In the genomic region with DNA sequence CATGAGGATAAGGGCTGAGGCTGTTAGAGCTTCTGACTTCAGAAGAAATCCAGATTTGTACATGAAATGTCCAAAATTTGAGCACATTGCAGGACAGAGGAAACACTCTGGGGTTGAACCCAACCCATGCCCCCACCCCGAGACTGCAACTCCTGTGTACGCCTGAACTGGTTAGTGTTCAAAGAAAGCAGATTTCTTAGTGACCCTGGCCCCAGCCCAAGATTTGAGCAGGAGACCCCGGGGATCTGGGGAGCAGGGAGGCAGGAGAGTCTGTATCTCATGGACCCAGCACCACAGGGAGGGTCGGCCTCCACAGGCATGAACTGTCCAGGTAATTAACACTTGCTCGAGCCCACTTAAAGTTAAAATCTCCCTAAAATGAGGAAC, we compare ENCODE assay signal across 13 cellular contexts.
A peak's percentile ranks its signal among the peaks of the same experiment; 100 is the strongest.
DNase-seq lines count a peak whose midpoint lies in the region; ATAC-seq and TF ChIP-seq lines count a peak whose summit lies in the region.
"Had no signal": no experiment of that assay in that cellular context is flagged by ENCODE, and none has a peak within 500 bp of the region (broad histone marks: within the 10 kb centered on the region; RNA-seq: fewer than 3 reads in every experiment).

No MANE protein-coding gene starts in this region.

- ATAC-seq in natural killer cell (no peak), upper lobe of left lung (ENCODE audit: low FRiP score in 2 of 2) (no peak), HG03469 (IDR thresholded peaks at IDR 0.05; ENCODE audit: unreplicated experiment) (no peak)

- H3K4me3 Mint-ChIP-seq in activated naive CD4-positive, alpha-beta T cell treated with anti-CD3 and anti-CD28 coated beads, Interleukin-2, amount 10 ng/mL, durations not matched to agents 7 days and 5 days: no peak overlapping the region
- peak overlapping the region; percentile 47 for H3K4me3 Mint-ChIP-seq in natural killer cell

- no peaks in the 10 kb centered on the region for H3K79me2 ChIP-seq in smooth muscle cell (ENCODE audit: low read depth)

- no peak for DNase-seq in activated naive CD4-positive, alpha-beta T cell treated with anti-CD3 and anti-CD28 coated beads, Interleukin-2, amount 10 ng/mL, durations not matched to agents 7 days and 5 days
- DNase-seq in activated naive CD4-positive, alpha-beta T cell treated with anti-CD3 and anti-CD28 coated beads, Interleukin-2, amount 50 U/mL, for 16 hours: no peak
- DNase-seq in natural killer cell (no peak), upper lobe of left lung (no peak), smooth muscle cell (lab: John Stamatoyannopoulos, UW; ENCODE audit: unreplicated experiment) (no peak)
- no peak for DNase-seq in effector CD4-positive, alpha-beta T cell
- DNase-seq: ACHN; activated CD4-positive, alpha-beta T cell treated with anti-CD3 and anti-CD28 coated beads for 1 hour; activated naive CD8-positive, alpha-beta T cell treated with anti-CD3 and anti-CD28 coated beads for 36 hours; NCI-H1930; stimulated activated CD4-positive, alpha-beta T cell treated with anti-CD3 and anti-CD28 coated beads, Interleukin-2, amount 100 ng/mL, for 48 hours had no signal

- TF ChIP-seq POLR2A in upper lobe of left lung (IDR thresholded peaks at IDR 0.05): no peak

- H3K36me3 ChIP-seq in esophagus (ENCODE audit: control insufficient read depth in 2 of 2, insufficient read depth in 2 of 2, low read length in 1 of 2): peaks cover 0 to 5% of the 10 kb centered on the region in 2 donors
- H3K36me3 ChIP-seq in upper lobe of left lung: no peaks in the 10 kb centered on the region
- no peaks in the 10 kb centered on the region for H3K36me3 ChIP-seq in smooth muscle cell (ENCODE audit: low read depth)

- 40 to 41% methylated on average over 5 of the region's 5 CpGs for WGBS in esophagus, 2 donors
- 63 to 65% methylated on average over 3 to 5 of the region's 5 CpGs for WGBS in upper lobe of left lung, 2 donors
- 96% methylated on average over 5 of the region's 5 CpGs for WGBS in smooth muscle cell (ENCODE audit: low lambda C conversion rate)

- H3F3A ChIP-seq in smooth muscle cell (ENCODE audit: low read depth): no peaks in the 10 kb centered on the region

- H3K4me2 ChIP-seq in smooth muscle cell: no peak overlapping the region

- H3K9me3 Mint-ChIP-seq in activated naive CD4-positive, alpha-beta T cell treated with anti-CD3 and anti-CD28 coated beads, Interleukin-2, amount 10 ng/mL, durations not matched to agents 7 days and 5 days: no peaks in the 10 kb centered on the region
- H3K9me3 Mint-ChIP-seq in natural killer cell: no peaks in the 10 kb centered on the region
- H3K9me3 Mint-ChIP-seq: activated naive CD8-positive, alpha-beta T cell treated with anti-CD3 and anti-CD28 coated beads for 36 hours had no signal

- H3K9me3 ChIP-seq in esophagus (ENCODE audit: control insufficient read depth in 2 of 2, insufficient read depth in 1 of 2, low read depth in 1 of 2, low read length in 1 of 2) (no peaks in the 10 kb centered on the region), upper lobe of left lung (no peaks in the 10 kb centered on the region), smooth muscle cell (replicated peaks; ENCODE audit: low read depth) (no peaks in the 10 kb centered on the region)

- peaks cover 26% of the 10 kb centered on the region for H3K4me1 Mint-ChIP-seq in activated naive CD4-positive, alpha-beta T cell treated with anti-CD3 and anti-CD28 coated beads, Interleukin-2, amount 10 ng/mL, durations not matched to agents 7 days and 5 days
- peaks cover 17 to 48% of the 10 kb centered on the region in 2 donors for H3K4me1 Mint-ChIP-seq in natural killer cell

- TF ChIP-seq EP300 in upper lobe of left lung (IDR thresholded peaks at IDR 0.05): no peak

- TF ChIP-seq CTCF in natural killer cell (IDR thresholded peaks at IDR 0.05) (no peak), upper lobe of left lung (IDR thresholded peaks at IDR 0.05) (no peak), smooth muscle cell (IDR thresholded peaks at IDR 0.05; ENCODE audit: borderline replicate concordance, insufficient read depth, poor library complexity, severe bottlenecking) (no peak)

- H3K27ac Mint-ChIP-seq in activated naive CD4-positive, alpha-beta T cell treated with anti-CD3 and anti-CD28 coated beads, Interleukin-2, amount 10 ng/mL, durations not matched to agents 7 days and 5 days: peak overlapping the region; percentile 60
- H3K27ac Mint-ChIP-seq in natural killer cell: peak overlapping the region; percentile 42 to 69
- H3K27ac Mint-ChIP-seq: activated naive CD8-positive, alpha-beta T cell treated with anti-CD3 and anti-CD28 coated beads for 36 hours had no signal

- H4K20me1 ChIP-seq in smooth muscle cell (ENCODE audit: low read depth): no peaks in the 10 kb centered on the region

- H3K4me3 ChIP-seq in esophagus (ENCODE audit: low read depth in 1 of 2, low read length in 2 of 2) (peak overlapping the region; percentile 69 to 85), upper lobe of left lung (peak overlapping the region in 3 of 4 donors; percentile 60 to 74 (median 72)), smooth muscle cell (no peak overlapping the region)

- intact Hi-C loops in natural killer cell (cut with micrococcal nuclease): no loop called here

- peaks cover 31% of the 10 kb centered on the region for H3K27me3 Mint-ChIP-seq in activated naive CD4-positive, alpha-beta T cell treated with anti-CD3 and anti-CD28 coated beads, Interleukin-2, amount 10 ng/mL, durations not matched to agents 7 days and 5 days
- H3K27me3 Mint-ChIP-seq in natural killer cell (ENCODE audit: low read depth in 2 of 2): no peaks in the 10 kb centered on the region
- H3K27me3 Mint-ChIP-seq: activated naive CD8-positive, alpha-beta T cell treated with anti-CD3 and anti-CD28 coated beads for 36 hours had no signal

- CTCF ChIA-PET in activated naive CD4-positive, alpha-beta T cell treated with anti-CD3 and anti-CD28 coated beads, Interleukin-2, amount 10 ng/mL, durations not matched to agents 7 days and 5 days (lab: Charles Lee): interaction anchor here (1.1 to 2.4 kb wide), 3 partner anchors 9 to 71 kb away, joined by 3 to 8 read pairs (median 3); no protein-coding TSS in a partner anchor

- H2AFZ ChIP-seq in smooth muscle cell (ENCODE audit: low read depth): no peak overlapping the region

- peaks cover 16 to 28% of the 10 kb centered on the region in 2 donors for H3K4me1 ChIP-seq in esophagus (ENCODE audit: control insufficient read depth in 2 of 2, insufficient read depth in 2 of 2, low read length in 1 of 2)
- H3K4me1 ChIP-seq in upper lobe of left lung: peaks cover 51 to 88% (median 61%) of the 10 kb centered on the region in 4 donors
- peaks cover 7% of the 10 kb centered on the region for H3K4me1 ChIP-seq in smooth muscle cell (ENCODE audit: low read depth)

- H3K27me3 ChIP-seq in esophagus (ENCODE audit: control insufficient read depth in 1 of 2, insufficient read depth in 2 of 2, low read length in 2 of 2): no peaks in the 10 kb centered on the region
- no peaks in the 10 kb centered on the region for H3K27me3 ChIP-seq in upper lobe of left lung
- H3K27me3 ChIP-seq in smooth muscle cell (ENCODE audit: low read depth): no peaks in the 10 kb centered on the region

- H3K27ac ChIP-seq in esophagus (ENCODE audit: low read depth in 2 of 2, low read length in 1 of 2): peak overlapping the region; percentile 98 to 99
- peak overlapping the region; percentile 90 to 100 (median 96) for H3K27ac ChIP-seq in upper lobe of left lung
- no peak overlapping the region for H3K27ac ChIP-seq in smooth muscle cell (ENCODE audit: low read depth)

- H3K36me3 Mint-ChIP-seq in activated naive CD4-positive, alpha-beta T cell treated with anti-CD3 and anti-CD28 coated beads, Interleukin-2, amount 10 ng/mL, durations not matched to agents 7 days and 5 days: peaks cover 2% of the 10 kb centered on the region
- H3K36me3 Mint-ChIP-seq in natural killer cell: no peaks in the 10 kb centered on the region
- H3K36me3 Mint-ChIP-seq: activated naive CD8-positive, alpha-beta T cell treated with anti-CD3 and anti-CD28 coated beads for 36 hours had no signal

- no peak overlapping the region for H3K9ac ChIP-seq in smooth muscle cell (ENCODE audit: low read depth)
